Comparison of ENCODE assay signal across 18 cellular contexts in the genomic region with DNA sequence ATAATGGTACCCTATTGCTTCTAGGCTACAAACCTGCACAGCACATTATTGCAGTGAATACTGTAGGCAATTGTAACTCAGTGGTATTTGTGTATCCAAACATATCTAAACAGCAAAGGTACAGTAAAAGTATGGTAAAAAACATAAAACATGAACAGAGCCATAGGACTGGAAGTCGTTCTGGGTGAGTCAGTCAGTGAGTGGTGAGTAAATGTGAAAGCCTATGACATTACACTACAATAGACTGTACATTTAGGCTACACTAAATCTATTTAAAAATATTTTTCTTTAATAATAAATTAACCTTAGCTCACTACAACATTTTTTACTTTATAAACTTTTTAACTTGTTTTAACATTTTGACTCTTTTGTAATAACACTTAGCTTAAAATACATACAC. TPM values are rescaled to one million over a fixed set of nuclear protein-coding genes. Genes with fewer than 3 reads are reported as not detected.
A peak's percentile ranks its signal among the peaks of the same experiment; 100 is the strongest.
DNase-seq lines count a peak whose midpoint lies in the region; ATAC-seq, FAIRE-seq and TF ChIP-seq lines count a peak whose summit lies in the region.
"Had no signal": no experiment of that assay in that cellular context is flagged by ENCODE, and none has a peak within 500 bp of the region (broad histone marks: within the 10 kb centered on the region; RNA-seq: fewer than 3 reads in every experiment).

No MANE protein-coding gene starts in this region.

- no peaks in the 10 kb centered on the region for H4K20me1 ChIP-seq in IMR-90 (ENCODE audit: insufficient read depth, low read length)

- no peak overlapping the region for H3K14ac ChIP-seq in IMR-90 (replicated peaks; ENCODE audit: low read depth, low read length)

- in situ Hi-C loops in IMR-90 (cut with MboI; ENCODE audit: low sequenced_read_pairs): no loop called here

- intact Hi-C loops in IMR-90 (cut with micrococcal nuclease) (no loop called here), esophagus muscularis mucosa (cut with DNase I) (no loop called here)

- H3K9me1 ChIP-seq in IMR-90 (ENCODE audit: insufficient read depth, low read length): no peaks in the 10 kb centered on the region

- no peak overlapping the region for H3K23ac ChIP-seq in IMR-90 (ENCODE audit: low read depth, low read length)

- TF ChIP-seq RAD21 in IMR-90 (IDR thresholded peaks at IDR 0.05; ENCODE audit: low read length): no peak

- no peak overlapping the region for H2AK9ac ChIP-seq in IMR-90 (replicated peaks; ENCODE audit: low read depth, low read length, poor library complexity)

- CTCF ChIA-PET in activated CD8-positive, alpha-beta memory T cell treated with anti-CD3 and anti-CD28 coated beads, Interleukin-2, amount 10 ng/mL, durations not matched to agents 7 days and 5 days (lab: Charles Lee): no interaction called here
- CTCF ChIA-PET in IMR-90 (lab: Yijun Ruan, JAX): no interaction called here

- H3K79me1 ChIP-seq in IMR-90 (ENCODE audit: low read depth in 1 of 2, low read length in 2 of 2): no peaks in the 10 kb centered on the region

- DNase-seq in activated CD8-positive, alpha-beta memory T cell treated with anti-CD3 and anti-CD28 coated beads, Interleukin-2, amount 10 ng/mL, durations not matched to agents 7 days and 5 days: no peak
- no peak for DNase-seq in activated CD8-positive, alpha-beta memory T cell treated with anti-CD3 and anti-CD28 coated beads for 24 hours
- DNase-seq in IMR-90 (peak; percentile 10), bronchial epithelial cell (ENCODE audit: low read depth) (peak; percentile 25), esophagus muscularis mucosa (ENCODE audit: extremely low spot score) (no peak)
- DNase-seq in stimulated activated effector memory CD8-positive, alpha-beta T cell treated with anti-CD3 and anti-CD28 coated beads, Interleukin-12 subunit alpha, Interleukin-12 subunit beta, amount 100 ng/mL, for 72 hours (ENCODE audit: low spot score in 2 of 2): no peak
- DNase-seq in stimulated activated CD4-positive, alpha-beta T cell treated with anti-CD3 and anti-CD28 coated beads, Interleukin-15, amount 100 ng/mL, for 24 hours: no peak
- DNase-seq: Calu3; CD4-positive, alpha-beta memory T cell; DMS53; GOT3; NCI-H1105; NCI-H1694; NCI-H2227 treated with DMSO at 0.1 percent for 48 hours; NCI-H524; Right ventricle myocardium superior had no signal

- no TSS peak for BruUV-seq in IMR-90 (replicated peaks; lab: Mats Ljungman, UMichigan)

- no peak overlapping the region for H3K27ac ChIP-seq in IMR-90 (ENCODE audit: insufficient read depth, low read length)
- H3K27ac ChIP-seq in esophagus muscularis mucosa (replicated peaks in 1 of 4): no peak overlapping the region

- H3K4me3 Mint-ChIP-seq in activated CD8-positive, alpha-beta memory T cell treated with anti-CD3 and anti-CD28 coated beads, Interleukin-2, amount 10 ng/mL, durations not matched to agents 7 days and 5 days: no peak overlapping the region
- H3K4me3 Mint-ChIP-seq in stimulated activated effector memory CD8-positive, alpha-beta T cell treated with anti-CD3 and anti-CD28 coated beads, Interleukin-12 subunit alpha, Interleukin-12 subunit beta, amount 100 ng/mL, for 72 hours: no peak overlapping the region
- H3K4me3 Mint-ChIP-seq: CD4-positive, alpha-beta memory T cell had no signal

- H3K9me3 ChIP-seq in IMR-90 (ENCODE audit: control insufficient read depth, insufficient read depth, low read length): peaks cover 3% of the 10 kb centered on the region; the same call in 1 of the 2 replicates
- H3K9me3 ChIP-seq in esophagus muscularis mucosa: peaks cover 0 to 11% (median 2%) of the 10 kb centered on the region in 4 donors

- peaks cover 6% of the 10 kb centered on the region for H3K36me3 Mint-ChIP-seq in activated CD8-positive, alpha-beta memory T cell treated with anti-CD3 and anti-CD28 coated beads, Interleukin-2, amount 10 ng/mL, durations not matched to agents 7 days and 5 days
- no peaks in the 10 kb centered on the region for H3K36me3 Mint-ChIP-seq in stimulated activated effector memory CD8-positive, alpha-beta T cell treated with anti-CD3 and anti-CD28 coated beads, Interleukin-12 subunit alpha, Interleukin-12 subunit beta, amount 100 ng/mL, for 72 hours
- H3K36me3 Mint-ChIP-seq: CD4-positive, alpha-beta memory T cell had no signal

- H3K9me3 Mint-ChIP-seq in activated CD8-positive, alpha-beta memory T cell treated with anti-CD3 and anti-CD28 coated beads, Interleukin-2, amount 10 ng/mL, durations not matched to agents 7 days and 5 days (ENCODE audit: low read depth): no peaks in the 10 kb centered on the region
- H3K9me3 Mint-ChIP-seq in stimulated activated effector memory CD8-positive, alpha-beta T cell treated with anti-CD3 and anti-CD28 coated beads, Interleukin-12 subunit alpha, Interleukin-12 subunit beta, amount 100 ng/mL, for 72 hours: peaks cover 9% of the 10 kb centered on the region

- no peak for FAIRE-seq in bronchial epithelial cell (lab: Jason Lieb, UNC)
- FAIRE-seq: HepG2 had no signal

- H3K27ac Mint-ChIP-seq in activated CD8-positive, alpha-beta memory T cell treated with anti-CD3 and anti-CD28 coated beads, Interleukin-2, amount 10 ng/mL, durations not matched to agents 7 days and 5 days: no peak overlapping the region
- H3K27ac Mint-ChIP-seq in stimulated activated effector memory CD8-positive, alpha-beta T cell treated with anti-CD3 and anti-CD28 coated beads, Interleukin-12 subunit alpha, Interleukin-12 subunit beta, amount 100 ng/mL, for 72 hours: no peak overlapping the region
- H3K27ac Mint-ChIP-seq: CD4-positive, alpha-beta memory T cell had no signal

- H3K27me3 ChIP-seq in IMR-90 (ENCODE audit: control insufficient read depth, insufficient read depth, low read length) (peaks cover 26% of the 10 kb centered on the region), bronchial epithelial cell (ENCODE audit: control insufficient read depth, insufficient read depth, low read length) (peaks cover 1% of the 10 kb centered on the region), esophagus muscularis mucosa (no peaks in the 10 kb centered on the region)

- no peak overlapping the region for H3K9ac ChIP-seq in IMR-90 (ENCODE audit: low read depth, low read length)

- no CpG with 5 or more reads among the region's 1 CpG for WGBS in IMR-90 (ENCODE audit: extremely low coverage in 2 of 2, insufficient read length in 1 of 2), 2 experiments
- WGBS in esophagus muscularis mucosa: 90% methylated on average over 1 of the region's 1 CpG

- ATAC-seq in activated CD8-positive, alpha-beta memory T cell treated with anti-CD3 and anti-CD28 coated beads, Interleukin-2, amount 10 ng/mL, durations not matched to agents 7 days and 5 days: peak; percentile 61
- ATAC-seq in IMR-90 (ENCODE audit: low read depth): no peak
- ATAC-seq in stimulated activated effector memory CD8-positive, alpha-beta T cell treated with anti-CD3 and anti-CD28 coated beads, Interleukin-12 subunit alpha, Interleukin-12 subunit beta, amount 100 ng/mL, for 72 hours: peak; percentile 89
- ATAC-seq in GM21423 (IDR thresholded peaks at IDR 0.05; ENCODE audit: unreplicated experiment): no peak
- ATAC-seq: HepG2 had no signal

- TF ChIP-seq POLR2A in IMR-90 (IDR thresholded peaks at IDR 0.05; ENCODE audit: low read depth, low read length) (no peak), esophagus muscularis mucosa (IDR thresholded peaks at IDR 0.05; ENCODE audit: low read depth) (no peak)

- no peak overlapping the region for H3K56ac ChIP-seq in IMR-90 (ENCODE audit: extremely low read depth, insufficient read depth, low read length)

- H3K4ac ChIP-seq in IMR-90 (ENCODE audit: low read depth, low read length): no peak overlapping the region

- no peak overlapping the region for H3K4me2 ChIP-seq in IMR-90 (ENCODE audit: low read depth, low read length)

- no peak overlapping the region for H4K91ac ChIP-seq in IMR-90 (ENCODE audit: insufficient read depth, low read depth, low read length)

- no peak overlapping the region for H2BK15ac ChIP-seq in IMR-90 (ENCODE audit: low read depth, low read length)

- H2AK5ac ChIP-seq in IMR-90 (ENCODE audit: low read depth, low read length): no peak overlapping the region

- no peak overlapping the region for H2BK20ac ChIP-seq in IMR-90 (ENCODE audit: low read depth, low read length)

- H2AFZ ChIP-seq in IMR-90 (replicated peaks; ENCODE audit: low read length, poor library complexity): no peak overlapping the region

- H2BK5ac ChIP-seq in IMR-90 (ENCODE audit: low read depth, low read length, poor library complexity, severe bottlenecking): no peak overlapping the region

- H3K4me1 ChIP-seq in IMR-90 (ENCODE audit: control insufficient read depth, insufficient read depth, low read length): no peaks in the 10 kb centered on the region
- H3K4me1 ChIP-seq in esophagus muscularis mucosa: peaks cover 0 to 4% (median 2%) of the 10 kb centered on the region in 4 donors

- peaks cover 8% of the 10 kb centered on the region for H3K4me1 Mint-ChIP-seq in activated CD8-positive, alpha-beta memory T cell treated with anti-CD3 and anti-CD28 coated beads, Interleukin-2, amount 10 ng/mL, durations not matched to agents 7 days and 5 days
- H3K4me1 Mint-ChIP-seq in stimulated activated effector memory CD8-positive, alpha-beta T cell treated with anti-CD3 and anti-CD28 coated beads, Interleukin-12 subunit alpha, Interleukin-12 subunit beta, amount 100 ng/mL, for 72 hours: peaks cover 12% of the 10 kb centered on the region
- H3K4me1 Mint-ChIP-seq: CD4-positive, alpha-beta memory T cell had no signal

- POLR2A ChIA-PET in IMR-90 (lab: Charles Lee; ENCODE audit: unreplicated experiment): interaction anchor here (0.6 kb wide), 1 partner anchor 9 kb away, joined by 3 read pairs; no protein-coding TSS in a partner anchor

- H3K18ac ChIP-seq in IMR-90 (ENCODE audit: low read depth, low read length): no peak overlapping the region

- TF ChIP-seq CTCF in IMR-90 (conservative IDR thresholded peaks at IDR 0.05; ENCODE audit: low read depth, low read length) (no peak), bronchial epithelial cell (IDR thresholded peaks at IDR 0.05; ENCODE audit: insufficient read depth, low read length, severe bottlenecking) (no peak), esophagus muscularis mucosa (IDR thresholded peaks at IDR 0.05) (no peak)

- H3K36me3 ChIP-seq in IMR-90 (ENCODE audit: control insufficient read depth, insufficient read depth, low read length) (no peaks in the 10 kb centered on the region), bronchial epithelial cell (ENCODE audit: control insufficient read depth, insufficient read depth, low read length) (no peaks in the 10 kb centered on the region), esophagus muscularis mucosa (no peaks in the 10 kb centered on the region)

- no peak overlapping the region for H4K5ac ChIP-seq in IMR-90 (ENCODE audit: low read depth, low read length)

- no peak overlapping the region for H4K8ac ChIP-seq in IMR-90 (ENCODE audit: low read depth in 2 of 2, low read length in 2 of 2)

- dilution Hi-C loops in IMR-90 (cut with HindIII; ENCODE audit: low sequenced_read_pairs, unreplicated experiment): no loop called here

- H3K27me3 Mint-ChIP-seq in activated CD8-positive, alpha-beta memory T cell treated with anti-CD3 and anti-CD28 coated beads, Interleukin-2, amount 10 ng/mL, durations not matched to agents 7 days and 5 days: peaks cover 23% of the 10 kb centered on the region

- H3K4me3 ChIP-seq in IMR-90 (ENCODE audit: insufficient read depth, low read depth, low read length): no peak overlapping the region
- H3K4me3 ChIP-seq in bronchial epithelial cell (ENCODE audit: low read depth, low read length): no peak overlapping the region
- no peak overlapping the region for H3K4me3 ChIP-seq in esophagus muscularis mucosa

- H2BK120ac ChIP-seq in IMR-90 (ENCODE audit: low read depth, low read length): no peak overlapping the region

- TF ChIP-seq EP300 in esophagus muscularis mucosa (IDR thresholded peaks at IDR 0.05): no peak

RNA-seq across cellular contexts. Expression of a gene that starts 21.3 kb away (rescaled TPM):
- total RNA-seq in activated CD8-positive, alpha-beta memory T cell treated with anti-CD3 and anti-CD28 coated beads, Interleukin-2, amount 10 ng/mL, durations not matched to agents 7 days and 5 days: 1 to 10 TPM; 1.0 to 1.3 TPM
- 0.18 and 0.28 TPM in 2 replicates for total RNA-seq in IMR-90 (2012; rRNA removed)
- 1.2 and 1.4 TPM in 2 replicates for polyA plus RNA-seq in IMR-90 (2012; rRNA removed)
- 0.84 and 1.3 TPM in 2 replicates for polyA plus RNA-seq in IMR-90 (2012; cell fraction: cytosol; rRNA removed)
- polyA plus RNA-seq in IMR-90 (2012; cell fraction: nucleus; rRNA removed; ENCODE audit: low replicate concordance): 0.74 and 1.2 TPM in 2 replicates
- total RNA-seq in bronchial epithelial cell: under 0.01 and 0.13 TPM in 2 replicates
- total RNA-seq in esophagus muscularis mucosa: 10 to 100 TPM in 2 of 4 donors, 1 to 10 TPM in 2; 6.2 to 11.9 (median 10.5) TPM
- total RNA-seq: HepG2 had no signal

Comparison
In these comparisons a context has a peak if more than half of its experiments do, and no peak if none do; other contexts are left out.
1. ATAC-seq: peak in activated CD8-positive, alpha-beta memory T cell treated with anti-CD3 and anti-CD28 coated beads, Interleukin-2, amount 10 ng/mL, durations not matched to agents 7 days and 5 days (single experiment) and stimulated activated effector memory CD8-positive, alpha-beta T cell treated with anti-CD3 and anti-CD28 coated beads, Interleukin-12 subunit alpha, Interleukin-12 subunit beta, amount 100 ng/mL, for 72 hours (single experiment); none in IMR-90 (single experiment) and GM21423 (single experiment).
2. DNase-seq: peak in IMR-90 (single experiment) and bronchial epithelial cell (single experiment); none in activated CD8-positive, alpha-beta memory T cell treated with anti-CD3 and anti-CD28 coated beads, Interleukin-2, amount 10 ng/mL, durations not matched to agents 7 days and 5 days (single experiment), activated CD8-positive, alpha-beta memory T cell treated with anti-CD3 and anti-CD28 coated beads for 24 hours (single experiment), stimulated activated effector memory CD8-positive, alpha-beta T cell treated with anti-CD3 and anti-CD28 coated beads, Interleukin-12 subunit alpha, Interleukin-12 subunit beta, amount 100 ng/mL, for 72 hours (0 of 2), esophagus muscularis mucosa (single experiment) and stimulated activated CD4-positive, alpha-beta T cell treated with anti-CD3 and anti-CD28 coated beads, Interleukin-15, amount 100 ng/mL, for 24 hours (single experiment).